Comparison of ENCODE assay signal across 23 cellular contexts in genomic region chr3:113034011-113034410, GRCh38. TPM values are rescaled to one million over a fixed set of nuclear protein-coding genes. Genes with fewer than 3 reads are reported as not detected.
DNase-seq lines count a peak whose midpoint lies in the region; ATAC-seq and TF ChIP-seq lines count a peak whose summit lies in the region.
"Had no signal": no experiment of that assay in that cellular context is flagged by ENCODE, and none has a peak within 500 bp of the region (broad histone marks: within the 10 kb centered on the region; RNA-seq: fewer than 3 reads in every experiment).

No MANE protein-coding gene starts in this region.

- H3F3A ChIP-seq in GM23248 (ENCODE audit: insufficient read depth): no peaks in the 10 kb centered on the region
- H3F3A ChIP-seq in PC-3 (ENCODE audit: low read length, unreplicated experiment): no peaks in the 10 kb centered on the region

- H3K9ac ChIP-seq in GM23248: no peak overlapping the region
- H3K9ac ChIP-seq in PC-3 (ENCODE audit: low read length): no peak overlapping the region

- in situ Hi-C loops in GM23248 (cut with MboI): loop anchor here (25.0 kb wide), 1 partner anchor 578 kb away; no protein-coding TSS in a partner anchor

- H3K9me2 ChIP-seq in GM23248 (ENCODE audit: insufficient read depth): no peaks in the 10 kb centered on the region
- no peaks in the 10 kb centered on the region for H3K9me2 ChIP-seq in PC-3 (replicated peaks; ENCODE audit: low read length)

- BruUV-seq in PC-3 (replicated peaks; lab: Mats Ljungman, UMichigan): no TSS peak

- H3K36me3 ChIP-seq in GM23248 (ENCODE audit: low read depth) (no peaks in the 10 kb centered on the region), PC-3 (ENCODE audit: low read depth, low read length) (no peaks in the 10 kb centered on the region), heart left ventricle (no peaks in the 10 kb centered on the region)

- no peak for TF ChIP-seq POLR2A in heart left ventricle (IDR thresholded peaks at IDR 0.05)

- POLR2A ChIA-PET in PC-3 (lab: Charles Lee; ENCODE audit: unreplicated experiment): no interaction called here

- H3K9me3 ChIP-seq in GM23248 (ENCODE audit: low read depth) (no peaks in the 10 kb centered on the region), PC-3 (ENCODE audit: low read length) (no peaks in the 10 kb centered on the region), heart left ventricle (no peaks in the 10 kb centered on the region)

- H3K4me3 ChIP-seq in GM23248 (no peak overlapping the region), PC-3 (ENCODE audit: low read length) (no peak overlapping the region), choroid plexus epithelial cell (ENCODE audit: low read depth, low read length) (no peak overlapping the region), heart left ventricle (no peak overlapping the region)

- no peak for TF ChIP-seq CTCF in PC-3 (conservative IDR thresholded peaks at IDR 0.05; ENCODE audit: low read depth, low read length)
- TF ChIP-seq CTCF in choroid plexus epithelial cell (conservative IDR thresholded peaks at IDR 0.05; ENCODE audit: low read depth, low read length): no peak
- no peak for TF ChIP-seq CTCF in glutamatergic neuron (IDR thresholded peaks at IDR 0.05; ENCODE audit: partially characterized antibody, unreplicated experiment)
- no peak for TF ChIP-seq CTCF in heart left ventricle (IDR thresholded peaks at IDR 0.05)

- intact Hi-C loops in PC-3 (cut with micrococcal nuclease): no loop called here
- intact Hi-C loops in Right ventricle myocardium inferior (cut with DNase I): no loop called here
- intact Hi-C loops in heart left ventricle (cut with DNase I): loop anchor here in 1 of 10 donors (10.0 kb wide), 1 partner anchor 591 kb away; no protein-coding TSS in a partner anchor

- DNase-seq in GM23248: peak; percentile 56
- DNase-seq in PC-3: peak; percentile 14
- peak; percentile 9 for DNase-seq in choroid plexus epithelial cell (ENCODE audit: low read depth)
- no peak for DNase-seq in glutamatergic neuron
- no peak for DNase-seq in Right ventricle myocardium inferior (ENCODE audit: missing footprints)
- no peak for DNase-seq in NCI-H2171 (lab: John Stamatoyannopoulos, UW)
- no peak for DNase-seq in NK-92 (lab: John Stamatoyannopoulos, UW; ENCODE audit: unreplicated experiment)
- no peak for DNase-seq in heart left ventricle
- DNase-seq: DMS153, DND-41, H7, HFFc6, KG1, MM.1S, NCI-H2081, NCI-H446, NCI-H524 treated with DMSO at 0.1 percent for 48 hours, NCI-H774, SHP77 treated with DMSO at 0.1 percent for 48 hours had no signal

- CTCF ChIA-PET in PC-3 (lab: Charles Lee): no interaction called here

- no peaks in the 10 kb centered on the region for H3K36me3 Mint-ChIP-seq in glutamatergic neuron (ENCODE audit: unreplicated experiment)

- H3K4me1 ChIP-seq in GM23248 (ENCODE audit: insufficient read depth): no peaks in the 10 kb centered on the region
- H3K4me1 ChIP-seq in PC-3 (ENCODE audit: insufficient read depth, low read length): no peaks in the 10 kb centered on the region
- no peaks in the 10 kb centered on the region for H3K4me1 ChIP-seq in heart left ventricle

- no peaks in the 10 kb centered on the region for H3K27me3 Mint-ChIP-seq in glutamatergic neuron (ENCODE audit: unreplicated experiment)

- no peak overlapping the region for H3K27ac ChIP-seq in GM23248
- H3K27ac ChIP-seq in PC-3 (ENCODE audit: low read length): no peak overlapping the region
- H3K27ac ChIP-seq in heart left ventricle: no peak overlapping the region
- H3K27ac ChIP-seq: RWPE1 had no signal

- H3K27me3 ChIP-seq in GM23248 (replicated peaks; ENCODE audit: insufficient read depth) (no peaks in the 10 kb centered on the region), PC-3 (ENCODE audit: low read length) (no peaks in the 10 kb centered on the region), heart left ventricle (no peaks in the 10 kb centered on the region)

- peak overlapping the region; percentile 5 for H3K27ac Mint-ChIP-seq in glutamatergic neuron (ENCODE audit: unreplicated experiment)
- H3K27ac Mint-ChIP-seq: HFFc6 had no signal

- H2AFZ ChIP-seq in GM23248: no peak overlapping the region
- no peak overlapping the region for H2AFZ ChIP-seq in PC-3 (ENCODE audit: low read length)

- H3K79me2 ChIP-seq in GM23248 (ENCODE audit: insufficient read depth) (no peaks in the 10 kb centered on the region), PC-3 (ENCODE audit: low read length) (no peaks in the 10 kb centered on the region)

- H4K20me1 ChIP-seq in GM23248 (ENCODE audit: insufficient read depth) (no peaks in the 10 kb centered on the region), PC-3 (ENCODE audit: low read length) (no peaks in the 10 kb centered on the region)

- H3K4me2 ChIP-seq in GM23248 (ENCODE audit: unreplicated experiment) (no peak overlapping the region), PC-3 (ENCODE audit: low read length) (no peak overlapping the region)

- no peak overlapping the region for H3K4me3 Mint-ChIP-seq in glutamatergic neuron (ENCODE audit: unreplicated experiment)
- H3K4me3 Mint-ChIP-seq: HFFc6 had no signal

- H3K9me3 Mint-ChIP-seq in glutamatergic neuron (ENCODE audit: unreplicated experiment): peaks cover 3% of the 10 kb centered on the region
- H3K9me3 Mint-ChIP-seq: HFFc6 had no signal

- ATAC-seq in PC-3: no peak
- no peak for ATAC-seq in Right ventricle myocardium inferior
- ATAC-seq in heart left ventricle: no peak
- ATAC-seq: Panc1 had no signal

- WGBS in GM23248 (ENCODE audit: low coverage in 1 of 2, low lambda C conversion rate in 2 of 2, missing lambda C conversion rate in 2 of 2), 2 experiments: 44 to 50% methylated on average over 2 of the region's 2 CpGs
- WGBS in heart left ventricle, 4 donors: 80 to 95% (median 85%) methylated on average over 2 of the region's 2 CpGs

- peaks cover 5% of the 10 kb centered on the region for H3K4me1 Mint-ChIP-seq in glutamatergic neuron (ENCODE audit: low read depth, unreplicated experiment)

RNA-seq across cellular contexts. Expression of gene GTPBP8, which starts 43.2 kb away (rescaled TPM):
- 20.1 and 34.3 TPM in 2 replicates for total RNA-seq in GM23248 (2014; rRNA removed; shearing (Covaris generic))
- polyA plus RNA-seq in GM23248 (2016; fragmentation: Nextera tagmentation; extraction: Ambion mirVana): 20.3 and 22.3 TPM in 2 replicates
- 63.8 and 87.2 TPM in 2 replicates for total RNA-seq in PC-3 (2014; rRNA removed)
- 15.8 TPM for total RNA-seq in glutamatergic neuron (ENCODE audit: unreplicated experiment)
- 27.6 TPM for total RNA-seq in Right ventricle myocardium inferior
- total RNA-seq in heart left ventricle: 10 to 100 TPM; 17.3 to 52.2 (median 24.6) TPM
- polyA plus RNA-seq in heart left ventricle: 10 to 100 TPM in 1 of 2 donors, 1 to 10 TPM in 1; 9.8 to 24.3 TPM

RNA-seq across cellular contexts. Expression of gene CD200R1, which starts 59.1 kb away (rescaled TPM):
- total RNA-seq in GM23248 (2014; rRNA removed; shearing (Covaris generic)): 0.38 TPM in 1 of 2 replicates, not detected in the other
- not detected in 2 replicates for polyA plus RNA-seq in GM23248 (2016; fragmentation: Nextera tagmentation; extraction: Ambion mirVana)
- total RNA-seq in PC-3 (2014; rRNA removed): not detected in 2 replicates
- not detected for total RNA-seq in glutamatergic neuron (ENCODE audit: unreplicated experiment)
- total RNA-seq in Right ventricle myocardium inferior: 1.0 TPM
- 1 to 10 TPM in 3 of 9 donors, under 1 TPM in 6; 0.23 to 4.6 (median 0.70) TPM for total RNA-seq in heart left ventricle
- polyA plus RNA-seq in heart left ventricle: under 1 TPM; 0.08 to 0.19 TPM
- total RNA-seq: A172, HFFc6 had no signal
- polyA plus RNA-seq: BJ had no signal

Comparison
In these comparisons a context has a peak if more than half of its experiments do, and no peak if none do; other contexts are left out.
1. DNase-seq: peak in GM23248 (single experiment), PC-3 (single experiment) and choroid plexus epithelial cell (single experiment); none in glutamatergic neuron (single experiment), Right ventricle myocardium inferior (single experiment), NCI-H2171 (single experiment), NK-92 (single experiment) and heart left ventricle (0 of 5).